8 cellular contexts compared by ENCODE assay signal in the genomic region with DNA sequence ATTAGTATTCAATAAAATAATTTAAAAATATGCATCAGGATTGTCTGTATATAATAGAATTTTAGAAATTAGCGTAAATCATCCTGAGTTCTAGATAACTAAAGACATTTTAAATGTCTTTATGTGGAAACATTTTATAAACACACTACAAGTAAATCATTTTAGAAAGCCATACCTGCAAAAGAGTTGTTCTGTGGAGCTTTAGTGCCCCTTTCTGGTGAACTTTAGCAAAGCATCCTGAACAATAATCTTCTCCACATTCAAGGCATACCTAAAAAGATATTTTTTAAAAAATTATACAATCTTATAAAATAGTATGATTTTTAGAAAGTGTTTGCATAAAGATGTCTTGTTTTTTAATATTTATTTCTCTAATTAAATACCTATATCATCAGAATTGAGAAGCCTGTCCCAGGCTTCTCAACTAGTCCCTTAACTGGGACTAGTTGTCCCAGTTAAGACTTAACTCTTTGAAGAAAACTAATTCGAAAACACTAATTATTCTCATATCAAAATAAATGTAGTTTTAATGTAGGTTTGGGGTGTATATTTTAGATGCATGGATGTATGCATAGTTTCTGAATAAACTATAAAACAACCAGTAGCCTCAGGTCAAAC. TPM values are rescaled to one million over a fixed set of nuclear protein-coding genes. Genes with fewer than 3 reads are reported as not detected.
DNase-seq lines count a peak whose midpoint lies in the region; ATAC-seq, FAIRE-seq and TF ChIP-seq lines count a peak whose summit lies in the region.

No MANE protein-coding gene starts in this region.

- WGBS in smooth muscle cell (ENCODE audit: low lambda C conversion rate), result 12% methylated on average over 2 of the region's 2 CpGs

- no peak overlapping the region for H3K9ac ChIP-seq in smooth muscle cell (ENCODE audit: low read depth)

- no peaks in the 10 kb centered on the region for H3K79me2 ChIP-seq in smooth muscle cell (ENCODE audit: low read depth)

- H3K27me3 Mint-ChIP-seq in MCF 10A (ENCODE audit: insufficient read depth, unreplicated experiment), result no peaks in the 10 kb centered on the region

- no peaks in the 10 kb centered on the region for H3K4me1 Mint-ChIP-seq in MCF 10A (ENCODE audit: insufficient read depth, unreplicated experiment)

- H2AFZ ChIP-seq in smooth muscle cell (ENCODE audit: low read depth), result no peak overlapping the region

- no peak overlapping the region for H3K4me2 ChIP-seq in smooth muscle cell

- peak; percentile 91 for FAIRE-seq in endometrium (lab: Jason Lieb, UNC)

- no peaks in the 10 kb centered on the region for H3K36me3 ChIP-seq in breast epithelium
- no peaks in the 10 kb centered on the region for H3K36me3 ChIP-seq in smooth muscle cell (ENCODE audit: low read depth)
- no peaks in the 10 kb centered on the region for H3K36me3 ChIP-seq in effector memory CD4-positive, alpha-beta T cell (ENCODE audit: control insufficient read depth, insufficient read depth, low read length)

- TF ChIP-seq POLR2A in breast epithelium (IDR thresholded peaks at IDR 0.05), result no peak

- no peaks in the 10 kb centered on the region for H3F3A ChIP-seq in smooth muscle cell (ENCODE audit: low read depth)

- no TSS peak for BruUV-seq in MCF 10A (replicated peaks; lab: Mats Ljungman, UMichigan)

- H3K36me3 Mint-ChIP-seq in MCF 10A (ENCODE audit: insufficient read depth, unreplicated experiment), result no peaks in the 10 kb centered on the region

- no peaks in the 10 kb centered on the region for H3K4me1 ChIP-seq in breast epithelium
- H3K4me1 ChIP-seq in smooth muscle cell (ENCODE audit: low read depth), result no peaks in the 10 kb centered on the region
- no peaks in the 10 kb centered on the region for H3K4me1 ChIP-seq in effector memory CD4-positive, alpha-beta T cell (ENCODE audit: control insufficient read depth, insufficient read depth, low read length, poor library complexity, severe bottlenecking)

- ATAC-seq in HG03565 (IDR thresholded peaks at IDR 0.05; ENCODE audit: unreplicated experiment), result no peak

- peak; percentile 76 for TF ChIP-seq CTCF in MCF 10A (IDR thresholded peaks at IDR 0.05; ENCODE audit: unreplicated experiment)
- no peak for TF ChIP-seq CTCF in breast epithelium (IDR thresholded peaks at IDR 0.05)
- peak; percentile 73 for TF ChIP-seq CTCF in smooth muscle cell (IDR thresholded peaks at IDR 0.05; ENCODE audit: borderline replicate concordance, insufficient read depth, poor library complexity, severe bottlenecking)

- H3K27me3 ChIP-seq in breast epithelium (no peaks in the 10 kb centered on the region), smooth muscle cell (ENCODE audit: low read depth) (no peaks in the 10 kb centered on the region)
- no peaks in the 10 kb centered on the region for H3K27me3 ChIP-seq in effector memory CD4-positive, alpha-beta T cell (replicated peaks; ENCODE audit: control insufficient read depth, insufficient read depth, low read length, poor library complexity, severe bottlenecking)

- DNase-seq in MCF 10A (ENCODE audit: unreplicated experiment) (peak; percentile 64), breast epithelium (ENCODE audit: low spot score in 2 of 2) (no peak), NCI-H82 (lab: John Stamatoyannopoulos, UW) (peak; percentile 70), smooth muscle cell (lab: John Stamatoyannopoulos, UW; ENCODE audit: unreplicated experiment) (no peak), GOT3 (lab: John Stamatoyannopoulos, UW) (no peak)
- DNase-seq in effector memory CD4-positive, alpha-beta T cell, result no peak

- H4K20me1 ChIP-seq in smooth muscle cell (ENCODE audit: low read depth), result no peaks in the 10 kb centered on the region

- POLR2A ChIA-PET in MCF 10A (lab: Yijun Ruan, JAX), result no interaction called here

- CTCF ChIA-PET in MCF 10A (lab: Yijun Ruan, JAX), result interaction anchor here (0.7 kb wide), 1 partner anchor 1838 kb away, joined by 3 read pairs; no protein-coding TSS in a partner anchor

- H3K4me3 ChIP-seq in breast epithelium (no peak overlapping the region), smooth muscle cell (no peak overlapping the region)
- H3K4me3 ChIP-seq in effector memory CD4-positive, alpha-beta T cell (ENCODE audit: insufficient read depth, low read depth, low read length, poor library complexity, severe bottlenecking), result no peak overlapping the region

- no peak overlapping the region for H3K27ac Mint-ChIP-seq in MCF 10A (ENCODE audit: low read depth, unreplicated experiment)

- H3K4me3 Mint-ChIP-seq in MCF 10A (ENCODE audit: unreplicated experiment), result no peak overlapping the region

- intact Hi-C loops in MCF 10A (cut with micrococcal nuclease) (loop anchor here (2.0 to 10.0 kb wide), 3 partner anchors 316 to 1492 kb away; no protein-coding TSS in a partner anchor), breast epithelium (cut with DNase I; ENCODE audit: low total_unique reads) (no loop called here)

- no peaks in the 10 kb centered on the region for H3K9me3 Mint-ChIP-seq in MCF 10A (ENCODE audit: unreplicated experiment)

- no peaks in the 10 kb centered on the region for H3K9me3 ChIP-seq in breast epithelium
- no peaks in the 10 kb centered on the region for H3K9me3 ChIP-seq in smooth muscle cell (replicated peaks; ENCODE audit: low read depth)
- H3K9me3 ChIP-seq in effector memory CD4-positive, alpha-beta T cell (ENCODE audit: control insufficient read depth, low read length), result no peaks in the 10 kb centered on the region

- no peak overlapping the region for H3K27ac ChIP-seq in breast epithelium
- no peak overlapping the region for H3K27ac ChIP-seq in smooth muscle cell (ENCODE audit: low read depth)
- no peak overlapping the region for H3K27ac ChIP-seq in effector memory CD4-positive, alpha-beta T cell (ENCODE audit: insufficient read depth, low read length, poor library complexity, severe bottlenecking)

RNA-seq across cellular contexts. Expression of a gene that starts 29.7 kb away (rescaled TPM):
- not detected in 2 replicates for total RNA-seq in MCF 10A (2022)
- total RNA-seq in breast epithelium, result not detected
- total RNA-seq in smooth muscle cell, result 0.13 TPM in 1 of 2 replicates, not detected in the other
- 0.44 TPM in 1 of 2 replicates, not detected in the other for polyA plus RNA-seq in smooth muscle cell

Comparison
In these comparisons a context has a peak if more than half of its experiments do, and no peak if none do; other contexts are left out.
1. DNase-seq: peak in MCF 10A (single experiment) and NCI-H82 (single experiment); none in breast epithelium (0 of 2), smooth muscle cell (single experiment), GOT3 (single experiment) and effector memory CD4-positive, alpha-beta T cell (0 of 3).
2. CTCF ChIP-seq: peak in MCF 10A (single experiment) and smooth muscle cell (single experiment); none in breast epithelium (0 of 3).